Comparison of ENCODE assay signal across 8 cellular contexts in the genomic region with DNA sequence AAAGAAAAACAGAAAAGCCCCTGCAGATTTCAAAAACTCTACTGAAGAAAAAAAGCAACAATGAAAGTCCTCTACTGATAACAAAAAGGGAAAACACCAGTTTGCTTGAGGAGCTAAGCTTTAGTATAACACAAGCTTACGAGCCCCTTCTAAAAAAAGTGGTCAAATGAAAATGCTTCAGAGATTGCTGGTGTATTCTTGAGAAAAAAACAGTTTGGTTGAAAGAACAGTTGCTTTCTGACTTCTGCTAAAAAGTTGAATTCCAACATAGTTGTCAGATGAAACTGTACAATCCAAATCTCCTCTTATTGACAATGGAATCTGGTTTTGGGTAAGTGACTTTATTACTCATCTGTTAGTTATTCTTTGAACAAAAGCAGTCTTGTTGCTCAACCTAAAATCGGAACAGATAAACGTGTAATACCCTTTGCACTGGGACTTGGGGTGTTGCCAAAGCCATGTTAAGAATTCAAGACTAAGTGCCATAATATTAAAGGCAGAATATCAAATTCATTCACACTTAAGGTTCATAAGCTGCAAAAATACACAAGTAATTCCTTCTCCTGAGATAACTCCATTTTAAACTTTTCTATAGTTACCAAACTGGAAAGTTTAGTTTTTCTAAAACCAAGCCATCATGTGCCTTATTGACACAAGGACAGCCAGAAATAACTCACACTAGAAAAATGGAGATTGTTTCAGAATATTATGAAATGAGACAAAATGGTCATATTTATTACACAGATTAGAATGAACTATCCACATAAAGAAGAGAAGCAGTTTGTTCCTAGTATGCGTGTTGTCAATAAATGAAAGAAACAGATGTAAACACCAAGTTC. TPM values are rescaled to one million over a fixed set of nuclear protein-coding genes. Genes with fewer than 3 reads are reported as not detected.
A peak's percentile ranks its signal among the peaks of the same experiment; 100 is the strongest.
DNase-seq lines count a peak whose midpoint lies in the region; ATAC-seq and TF ChIP-seq lines count a peak whose summit lies in the region.

No MANE protein-coding gene starts in this region.

- ATAC-seq in left cardiac atrium (peak in 1 of 2 donors; percentile 38), HG03039 (IDR thresholded peaks at IDR 0.05; ENCODE audit: unreplicated experiment) (peak; percentile 36)

- TF ChIP-seq CTCF in WI38 (IDR thresholded peaks at IDR 0.05; ENCODE audit: low read depth, low read length) (no peak), mesothelial cell of epicardium (IDR thresholded peaks at IDR 0.05; ENCODE audit: unreplicated experiment) (no peak)

- peak; percentile 27 for DNase-seq in left cardiac atrium
- DNase-seq in cardiac septum (ENCODE audit: low spot score), result no peak
- no peak for DNase-seq in mesothelial cell of epicardium (ENCODE audit: low spot score in 2 of 2, unreplicated experiment in 2 of 2)
- no peak for DNase-seq in GOT3 (lab: John Stamatoyannopoulos, UW)
- no peak for DNase-seq in HK-2 (ENCODE audit: unreplicated experiment)
- DNase-seq in activated gamma-delta T cell (lab: John Stamatoyannopoulos, UW), result no peak

- peak overlapping the region; percentile 26 for H3K4me3 ChIP-seq in WI38 (ENCODE audit: low read depth, low read length)

- peak overlapping the region; percentile 95 for H3K27ac Mint-ChIP-seq in mesothelial cell of epicardium

- H3K4me3 Mint-ChIP-seq in mesothelial cell of epicardium, result peak overlapping the region; percentile 32

- peaks cover 28% of the 10 kb centered on the region for H3K4me1 Mint-ChIP-seq in mesothelial cell of epicardium

- H3K36me3 Mint-ChIP-seq in mesothelial cell of epicardium, result no peaks in the 10 kb centered on the region

- no peaks in the 10 kb centered on the region for H3K9me3 Mint-ChIP-seq in mesothelial cell of epicardium

- intact Hi-C loops in left cardiac atrium (cut with DNase I), result no loop called here
- intact Hi-C loops in cardiac septum (cut with DNase I), result no loop called here

- H3K27me3 Mint-ChIP-seq in mesothelial cell of epicardium (ENCODE audit: low read depth), result no peaks in the 10 kb centered on the region

RNA-seq across cellular contexts. Expression of a gene that starts 45.3 kb away (rescaled TPM):
- total RNA-seq in left cardiac atrium, result 10 to 100 TPM; 16.8 to 18.6 TPM
- total RNA-seq in cardiac septum, result 22.8 TPM
- 31.0 to 35.9 TPM (median 35.1 TPM) in 3 replicates for total RNA-seq in mesothelial cell of epicardium
